9 cellular contexts compared by ENCODE assay signal in genomic region chr13:33639640-33640080, GRCh38.
DNase-seq lines count a peak whose midpoint lies in the region; ATAC-seq, FAIRE-seq and TF ChIP-seq lines count a peak whose summit lies in the region.
"Had no signal": no experiment of that assay in that cellular context is flagged by ENCODE, and none has a peak within 500 bp of the region (broad histone marks: within the 10 kb centered on the region; RNA-seq: fewer than 3 reads in every experiment).

No MANE protein-coding gene starts in this region.

- TF ChIP-seq CTCF in activated CD8-positive, alpha-beta T cell treated with anti-CD3 and anti-CD28 coated beads for 36 hours (IDR thresholded peaks at IDR 0.05): no peak
- TF ChIP-seq CTCF in gastrocnemius medialis (IDR thresholded peaks at IDR 0.05 in 4 of 5, conservative IDR thresholded peaks at IDR 0.05 in 1 of 5): no peak

- H3K27ac Mint-ChIP-seq in activated CD8-positive, alpha-beta T cell treated with anti-CD3 and anti-CD28 coated beads for 36 hours: peak overlapping the region; percentile 82
- H3K27ac Mint-ChIP-seq in activated CD8-positive, alpha-beta T cell treated with anti-CD3 and anti-CD28 coated beads, Interleukin-2, amount 10 ng/mL, durations not matched to agents 7 days and 5 days: no peak overlapping the region
- H3K27ac Mint-ChIP-seq in activated naive CD4-positive, alpha-beta T cell treated with anti-CD3 and anti-CD28 coated beads, Interleukin-2, amount 50 U/mL, for 72 hours: peak overlapping the region; percentile 53 to 84

- H3K36me3 Mint-ChIP-seq in activated CD8-positive, alpha-beta T cell treated with anti-CD3 and anti-CD28 coated beads for 36 hours (ENCODE audit: low read depth): no peaks in the 10 kb centered on the region
- H3K36me3 Mint-ChIP-seq in activated CD8-positive, alpha-beta T cell treated with anti-CD3 and anti-CD28 coated beads, Interleukin-2, amount 10 ng/mL, durations not matched to agents 7 days and 5 days (ENCODE audit: low read depth): no peaks in the 10 kb centered on the region
- peaks cover 0 to 45% of the 10 kb centered on the region in 2 donors for H3K36me3 Mint-ChIP-seq in activated naive CD4-positive, alpha-beta T cell treated with anti-CD3 and anti-CD28 coated beads, Interleukin-2, amount 50 U/mL, for 72 hours

- H3K27me3 ChIP-seq in gastrocnemius medialis: no peaks in the 10 kb centered on the region

- in situ Hi-C loops in gastrocnemius medialis (cut with MboI; ENCODE audit: low sequenced_read_pairs in 4 of 4): no loop called here

- no peak for TF ChIP-seq POLR2A in gastrocnemius medialis (IDR thresholded peaks at IDR 0.05)

- H3K4me1 Mint-ChIP-seq in activated CD8-positive, alpha-beta T cell treated with anti-CD3 and anti-CD28 coated beads for 36 hours (ENCODE audit: low read depth): peaks cover 39% of the 10 kb centered on the region
- H3K4me1 Mint-ChIP-seq in activated CD8-positive, alpha-beta T cell treated with anti-CD3 and anti-CD28 coated beads, Interleukin-2, amount 10 ng/mL, durations not matched to agents 7 days and 5 days (ENCODE audit: low read depth): no peaks in the 10 kb centered on the region

- no peaks in the 10 kb centered on the region for H3K36me3 ChIP-seq in gastrocnemius medialis
- H3K36me3 ChIP-seq: WERI-Rb-1 had no signal

- POLR2A ChIA-PET in activated CD8-positive, alpha-beta T cell treated with anti-CD3 and anti-CD28 coated beads for 36 hours (lab: Charles Lee): no interaction called here
- POLR2A ChIA-PET in activated CD8-positive, alpha-beta T cell treated with anti-CD3 and anti-CD28 coated beads, Interleukin-2, amount 10 ng/mL, durations not matched to agents 7 days and 5 days (lab: Charles Lee): no interaction called here

- DNase-seq in activated CD8-positive, alpha-beta T cell treated with anti-CD3 and anti-CD28 coated beads for 36 hours: peak; percentile 78
- DNase-seq in activated CD8-positive, alpha-beta T cell treated with anti-CD3 and anti-CD28 coated beads, Interleukin-2, amount 10 ng/mL, durations not matched to agents 7 days and 5 days: no peak
- DNase-seq in activated naive CD4-positive, alpha-beta T cell treated with anti-CD3 and anti-CD28 coated beads, Interleukin-2, amount 50 U/mL, for 72 hours (ENCODE audit: low spot score in 2 of 2): peak; percentile 29 to 65
- DNase-seq in stimulated activated CD8-positive, alpha-beta memory T cell treated with anti-CD3 and anti-CD28 coated beads, Interleukin-7, amount 100 ng/mL, for 24 hours (ENCODE audit: low read depth): peak; percentile 12
- no peak for DNase-seq in COLO668 (lab: John Stamatoyannopoulos, UW; ENCODE audit: unreplicated experiment)
- DNase-seq in frontal cortex (ENCODE audit: low spot score in 2 of 2): no peak
- DNase-seq in gastrocnemius medialis: no peak
- DNase-seq: WERI-Rb-1 had no signal

- H3K4me3 ChIP-seq in gastrocnemius medialis: no peak overlapping the region

- FAIRE-seq in frontal cortex (lab: Jason Lieb, UNC): no peak

- H3K4me1 ChIP-seq in gastrocnemius medialis: peaks cover 18 to 50% of the 10 kb centered on the region in 2 donors

- CTCF ChIA-PET in activated CD8-positive, alpha-beta T cell treated with anti-CD3 and anti-CD28 coated beads for 36 hours (lab: Charles Lee): interaction anchor here (1.6 kb wide), 1 partner anchor 84 kb away, joined by 4 read pairs; no protein-coding TSS in a partner anchor
- CTCF ChIA-PET in activated CD8-positive, alpha-beta T cell treated with anti-CD3 and anti-CD28 coated beads, Interleukin-2, amount 10 ng/mL, durations not matched to agents 7 days and 5 days (lab: Charles Lee): no interaction called here

- ATAC-seq in activated CD8-positive, alpha-beta T cell treated with anti-CD3 and anti-CD28 coated beads for 36 hours: peak; percentile 92
- no peak for ATAC-seq in activated CD8-positive, alpha-beta T cell treated with anti-CD3 and anti-CD28 coated beads, Interleukin-2, amount 10 ng/mL, durations not matched to agents 7 days and 5 days
- ATAC-seq in HG03196 (IDR thresholded peaks at IDR 0.05; ENCODE audit: unreplicated experiment): peak; percentile 74
- ATAC-seq in activated naive CD4-positive, alpha-beta T cell treated with anti-CD3 and anti-CD28 coated beads, Interleukin-2, amount 50 U/mL, for 72 hours: peak; percentile 90 to 93
- ATAC-seq in gastrocnemius medialis: no peak

- no peak overlapping the region for H3K27ac ChIP-seq in gastrocnemius medialis
- H3K27ac ChIP-seq: WERI-Rb-1 had no signal

- intact Hi-C loops in activated CD8-positive, alpha-beta T cell treated with anti-CD3 and anti-CD28 coated beads for 36 hours (cut with micrococcal nuclease): no loop called here
- intact Hi-C loops in gastrocnemius medialis (cut with DNase I; ENCODE audit: low total_unique reads): no loop called here

- H3K27me3 Mint-ChIP-seq in activated CD8-positive, alpha-beta T cell treated with anti-CD3 and anti-CD28 coated beads for 36 hours: peaks cover 1% of the 10 kb centered on the region
- no peaks in the 10 kb centered on the region for H3K27me3 Mint-ChIP-seq in activated CD8-positive, alpha-beta T cell treated with anti-CD3 and anti-CD28 coated beads, Interleukin-2, amount 10 ng/mL, durations not matched to agents 7 days and 5 days (ENCODE audit: low read depth)

- H3K9me3 ChIP-seq in gastrocnemius medialis: no peaks in the 10 kb centered on the region

- H3K9me3 Mint-ChIP-seq in activated CD8-positive, alpha-beta T cell treated with anti-CD3 and anti-CD28 coated beads for 36 hours: no peaks in the 10 kb centered on the region
- H3K9me3 Mint-ChIP-seq in activated CD8-positive, alpha-beta T cell treated with anti-CD3 and anti-CD28 coated beads, Interleukin-2, amount 10 ng/mL, durations not matched to agents 7 days and 5 days (ENCODE audit: insufficient read depth): no peaks in the 10 kb centered on the region
- peaks cover 3 to 15% of the 10 kb centered on the region in 2 donors for H3K9me3 Mint-ChIP-seq in activated naive CD4-positive, alpha-beta T cell treated with anti-CD3 and anti-CD28 coated beads, Interleukin-2, amount 50 U/mL, for 72 hours

- H3K4me3 Mint-ChIP-seq in activated CD8-positive, alpha-beta T cell treated with anti-CD3 and anti-CD28 coated beads for 36 hours: no peak overlapping the region
- H3K4me3 Mint-ChIP-seq in activated CD8-positive, alpha-beta T cell treated with anti-CD3 and anti-CD28 coated beads, Interleukin-2, amount 10 ng/mL, durations not matched to agents 7 days and 5 days: no peak overlapping the region

Comparison
In these comparisons a context has a peak if more than half of its experiments do, and no peak if none do; other contexts are left out.
1. ATAC-seq: peak in activated CD8-positive, alpha-beta T cell treated with anti-CD3 and anti-CD28 coated beads for 36 hours (single experiment), HG03196 (single experiment) and activated naive CD4-positive, alpha-beta T cell treated with anti-CD3 and anti-CD28 coated beads, Interleukin-2, amount 50 U/mL, for 72 hours (2 of 2); none in activated CD8-positive, alpha-beta T cell treated with anti-CD3 and anti-CD28 coated beads, Interleukin-2, amount 10 ng/mL, durations not matched to agents 7 days and 5 days (single experiment) and gastrocnemius medialis (0 of 2).
2. DNase-seq: peak in activated CD8-positive, alpha-beta T cell treated with anti-CD3 and anti-CD28 coated beads for 36 hours (single experiment), activated naive CD4-positive, alpha-beta T cell treated with anti-CD3 and anti-CD28 coated beads, Interleukin-2, amount 50 U/mL, for 72 hours (2 of 2) and stimulated activated CD8-positive, alpha-beta memory T cell treated with anti-CD3 and anti-CD28 coated beads, Interleukin-7, amount 100 ng/mL, for 24 hours (single experiment); none in activated CD8-positive, alpha-beta T cell treated with anti-CD3 and anti-CD28 coated beads, Interleukin-2, amount 10 ng/mL, durations not matched to agents 7 days and 5 days (single experiment), COLO668 (single experiment), frontal cortex (0 of 2) and gastrocnemius medialis (0 of 2).